Comparison of ENCODE assay signal across 20 cellular contexts in genomic region chr6:152973916-152974315, GRCh38. TPM values are rescaled to one million over a fixed set of nuclear protein-coding genes. Genes with fewer than 3 reads are reported as not detected.
A peak's percentile ranks its signal among the peaks of the same experiment; 100 is the strongest.
DNase-seq lines count a peak whose midpoint lies in the region; ATAC-seq and TF ChIP-seq lines count a peak whose summit lies in the region.
"Had no signal": no experiment of that assay in that cellular context is flagged by ENCODE, and none has a peak within 500 bp of the region (broad histone marks: within the 10 kb centered on the region; RNA-seq: fewer than 3 reads in every experiment).

No MANE protein-coding gene starts in this region.

- no peaks in the 10 kb centered on the region for H3K9me2 ChIP-seq in OCI-LY7 (ENCODE audit: insufficient read depth, low read length)

- H3K4me2 ChIP-seq in OCI-LY7 (ENCODE audit: low read length): peak overlapping the region; percentile 85

- peaks cover 88% of the 10 kb centered on the region for H3K79me2 ChIP-seq in OCI-LY7 (ENCODE audit: insufficient read depth, low read depth, low read length)

- peaks cover 60% of the 10 kb centered on the region for H4K20me1 ChIP-seq in OCI-LY7 (ENCODE audit: insufficient read depth, low read length)

- H3K9me3 Mint-ChIP-seq in CD4-positive, CD25-positive, alpha-beta regulatory T cell: peaks cover 0 to 14% (median 5%) of the 10 kb centered on the region in 7 donors

- peak; percentile 62 for DNase-seq in SIG-M5 treated with dmso at 0.1 percent for 504 hours (lab: John Stamatoyannopoulos, UW; ENCODE audit: unreplicated experiment)
- DNase-seq in SIG-M5 (lab: John Stamatoyannopoulos, UW): no peak
- no peak for DNase-seq in CD4-positive, CD25-positive, alpha-beta regulatory T cell
- DNase-seq in OCI-LY7 (ENCODE audit: low spot score): no peak
- peak; percentile 46 for DNase-seq in amniotic epithelial cell (ENCODE audit: low read depth)
- DNase-seq in Kasumi-1 (lab: John Stamatoyannopoulos, UW): no peak
- DNase-seq: 8988T; activated T-cell treated with anti-CD3 and anti-CD28 coated beads, Interleukin-2, amount 50 U/mL, for 4 hours; caudate nucleus; DMS53; MM.1S; NCI-H2171; NCI-H524; upper lobe of left lung had no signal

- peak overlapping the region in 3 of 4 donors; percentile 40 to 71 (median 55) for H3K4me3 Mint-ChIP-seq in CD4-positive, CD25-positive, alpha-beta regulatory T cell
- H3K4me3 Mint-ChIP-seq: activated naive CD4-positive, alpha-beta T cell treated with anti-CD3 and anti-CD28 coated beads, Interleukin-2, amount 50 U/mL, for 24 hours; activated T-cell treated with anti-CD3 and anti-CD28 coated beads, Interleukin-2, amount 50 U/mL, for 4 hours had no signal

- H3K9me3 ChIP-seq in CD4-positive, CD25-positive, alpha-beta regulatory T cell (ENCODE audit: control insufficient read depth in 2 of 2, low read length in 2 of 2): no peaks in the 10 kb centered on the region
- no peaks in the 10 kb centered on the region for H3K9me3 ChIP-seq in OCI-LY7 (ENCODE audit: low read length)
- H3K9me3 ChIP-seq: ascending aorta, upper lobe of left lung had no signal

- peaks cover 5 to 57% (median 34%) of the 10 kb centered on the region in 4 donors for H3K4me1 Mint-ChIP-seq in CD4-positive, CD25-positive, alpha-beta regulatory T cell

- POLR2A ChIA-PET in OCI-LY7 (lab: Charles Lee): interaction anchor here (0.6 to 1.5 kb wide), 4 partner anchors 11 to 680 kb away, joined by 3 to 5 read pairs (median 4); no protein-coding TSS in a partner anchor

- peaks cover 47% of the 10 kb centered on the region for H3K4me1 ChIP-seq in CD4-positive, CD25-positive, alpha-beta regulatory T cell (ENCODE audit: control insufficient read depth, insufficient read depth, low read length, poor library complexity, severe bottlenecking)
- H3K4me1 ChIP-seq in OCI-LY7 (ENCODE audit: insufficient read depth, low read length, poor library complexity, severe bottlenecking): peaks cover 58% of the 10 kb centered on the region
- H3K4me1 ChIP-seq: ascending aorta, upper lobe of left lung had no signal

- H3K27me3 Mint-ChIP-seq in CD4-positive, CD25-positive, alpha-beta regulatory T cell: no peaks in the 10 kb centered on the region
- H3K27me3 Mint-ChIP-seq: activated naive CD4-positive, alpha-beta T cell treated with anti-CD3 and anti-CD28 coated beads, Interleukin-2, amount 50 U/mL, for 24 hours had no signal

- intact Hi-C loops in OCI-LY7 (cut with micrococcal nuclease; ENCODE audit: unreplicated experiment): no loop called here

- peak overlapping the region; percentile 75 for H3K4me3 ChIP-seq in CD4-positive, CD25-positive, alpha-beta regulatory T cell (ENCODE audit: low read depth, low read length)
- peak overlapping the region; percentile 39 for H3K4me3 ChIP-seq in OCI-LY7 (ENCODE audit: low read depth, low read length, poor library complexity, severe bottlenecking)
- H3K4me3 ChIP-seq: ascending aorta, lung, upper lobe of left lung had no signal

- ATAC-seq in CD4-positive, CD25-positive, alpha-beta regulatory T cell (ENCODE audit: low read depth in 2 of 2): no peak
- no peak for ATAC-seq in GM21619 (IDR thresholded peaks at IDR 0.05; ENCODE audit: unreplicated experiment)
- no peak for ATAC-seq in GM18868 (IDR thresholded peaks at IDR 0.05; ENCODE audit: unreplicated experiment)
- ATAC-seq: activated T-cell treated with anti-CD3 and anti-CD28 coated beads, Interleukin-2, amount 50 U/mL, for 4 hours had no signal

- peaks cover 43% of the 10 kb centered on the region for H3K36me3 ChIP-seq in CD4-positive, CD25-positive, alpha-beta regulatory T cell (ENCODE audit: control insufficient read depth, insufficient read depth, low read length)
- H3K36me3 ChIP-seq in OCI-LY7 (ENCODE audit: insufficient read depth, low read length): peaks cover 98% of the 10 kb centered on the region

- CTCF ChIA-PET in OCI-LY7 (lab: Charles Lee; ENCODE audit: unreplicated experiment): no interaction called here

- no peak for TF ChIP-seq CTCF in OCI-LY7 (conservative IDR thresholded peaks at IDR 0.05; ENCODE audit: low read length)

- no peak overlapping the region for H2AFZ ChIP-seq in OCI-LY7 (ENCODE audit: low read length)

- no peaks in the 10 kb centered on the region for H3K27me3 ChIP-seq in CD4-positive, CD25-positive, alpha-beta regulatory T cell (ENCODE audit: control insufficient read depth, insufficient read depth, low read length)
- H3K27me3 ChIP-seq: ascending aorta, upper lobe of left lung had no signal

- H3K36me3 Mint-ChIP-seq in CD4-positive, CD25-positive, alpha-beta regulatory T cell: peaks cover 48% of the 10 kb centered on the region

- H3K27ac ChIP-seq in CD4-positive, CD25-positive, alpha-beta regulatory T cell (ENCODE audit: insufficient read depth, low read length, poor library complexity, severe bottlenecking): no peak overlapping the region
- H3K27ac ChIP-seq in OCI-LY7 (ENCODE audit: low read depth, low read length, poor library complexity, severe bottlenecking): no peak overlapping the region
- H3K27ac ChIP-seq: ascending aorta, upper lobe of left lung, VCaP had no signal

- BruUV-seq in OCI-LY7 (replicated peaks; lab: Mats Ljungman, UMichigan): no TSS peak

- peak overlapping the region; percentile 5 to 56 (median 25) for H3K27ac Mint-ChIP-seq in CD4-positive, CD25-positive, alpha-beta regulatory T cell
- H3K27ac Mint-ChIP-seq: activated naive CD4-positive, alpha-beta T cell treated with anti-CD3 and anti-CD28 coated beads, Interleukin-2, amount 50 U/mL, for 24 hours had no signal

RNA-seq across cellular contexts. Expression of gene FBXO5, which starts 8.9 kb away (rescaled TPM):
- 7.9 TPM for total RNA-seq in CD4-positive, CD25-positive, alpha-beta regulatory T cell
- 1 to 10 TPM; 5.6 to 9.2 (median 7.7) TPM for polyA plus RNA-seq in CD4-positive, CD25-positive, alpha-beta regulatory T cell
- total RNA-seq in OCI-LY7 (2014; rRNA removed; shearing (Covaris generic)): 47.8 and 53.2 TPM in 2 replicates
- 68.0 and 73.8 TPM in 2 replicates for total RNA-seq in OCI-LY7 (2022)
- total RNA-seq: ascending aorta had no signal

RNA-seq across cellular contexts. Expression of gene MTRF1L, which starts 28.6 kb away (rescaled TPM):
- total RNA-seq in CD4-positive, CD25-positive, alpha-beta regulatory T cell: 17.2 TPM
- 10 to 100 TPM in 2 of 4 donors, 1 to 10 TPM in 2; 7.6 to 12.0 (median 9.2) TPM for polyA plus RNA-seq in CD4-positive, CD25-positive, alpha-beta regulatory T cell
- total RNA-seq in OCI-LY7 (2014; rRNA removed; shearing (Covaris generic)): 10.4 and 11.0 TPM in 2 replicates
- 14.0 and 19.2 TPM in 2 replicates for total RNA-seq in OCI-LY7 (2022)

Comparison
In these comparisons a context has a peak if more than half of its experiments do, and no peak if none do; other contexts are left out.
1. DNase-seq: peak in SIG-M5 treated with dmso at 0.1 percent for 504 hours (single experiment) and amniotic epithelial cell (single experiment); none in SIG-M5 (single experiment), CD4-positive, CD25-positive, alpha-beta regulatory T cell (0 of 3), OCI-LY7 (single experiment) and Kasumi-1 (0 of 2).